In the genomic region with DNA sequence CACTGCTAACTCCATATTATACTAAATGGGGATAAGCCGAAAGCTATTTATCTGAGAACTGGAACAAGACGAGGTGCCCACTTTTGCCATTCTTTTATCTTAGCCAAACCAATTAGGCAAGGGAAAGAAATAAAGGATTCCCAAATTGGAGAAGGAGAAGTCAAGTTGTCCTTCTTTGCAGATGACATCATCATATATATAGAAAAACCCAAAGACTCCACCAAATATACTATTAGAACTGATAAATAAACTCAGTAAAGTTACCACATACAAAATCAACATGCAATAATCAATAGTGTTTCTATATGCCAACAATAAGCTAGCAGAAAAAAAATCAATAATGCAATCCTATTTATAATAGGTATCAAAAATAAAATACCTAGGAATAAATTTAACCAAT, we compare ENCODE assay signal across 8 cellular contexts.
"Had no signal": no experiment of that assay in that cellular context is flagged by ENCODE, and none has a peak within 500 bp of the region (broad histone marks: within the 10 kb centered on the region; RNA-seq: fewer than 3 reads in every experiment).

No MANE protein-coding gene starts in this region.

- ATAC-seq: GM12878 had no signal

- H3K4me3 ChIP-seq: GM12878 had no signal

- FAIRE-seq: G401.6, GM12878, GM12891, GM12892, GM18507, GM19239 had no signal

- DNase-seq: GDM1, GF-D8 had no signal
